ENCODE assay signal across 8 cellular contexts in the genomic region with DNA sequence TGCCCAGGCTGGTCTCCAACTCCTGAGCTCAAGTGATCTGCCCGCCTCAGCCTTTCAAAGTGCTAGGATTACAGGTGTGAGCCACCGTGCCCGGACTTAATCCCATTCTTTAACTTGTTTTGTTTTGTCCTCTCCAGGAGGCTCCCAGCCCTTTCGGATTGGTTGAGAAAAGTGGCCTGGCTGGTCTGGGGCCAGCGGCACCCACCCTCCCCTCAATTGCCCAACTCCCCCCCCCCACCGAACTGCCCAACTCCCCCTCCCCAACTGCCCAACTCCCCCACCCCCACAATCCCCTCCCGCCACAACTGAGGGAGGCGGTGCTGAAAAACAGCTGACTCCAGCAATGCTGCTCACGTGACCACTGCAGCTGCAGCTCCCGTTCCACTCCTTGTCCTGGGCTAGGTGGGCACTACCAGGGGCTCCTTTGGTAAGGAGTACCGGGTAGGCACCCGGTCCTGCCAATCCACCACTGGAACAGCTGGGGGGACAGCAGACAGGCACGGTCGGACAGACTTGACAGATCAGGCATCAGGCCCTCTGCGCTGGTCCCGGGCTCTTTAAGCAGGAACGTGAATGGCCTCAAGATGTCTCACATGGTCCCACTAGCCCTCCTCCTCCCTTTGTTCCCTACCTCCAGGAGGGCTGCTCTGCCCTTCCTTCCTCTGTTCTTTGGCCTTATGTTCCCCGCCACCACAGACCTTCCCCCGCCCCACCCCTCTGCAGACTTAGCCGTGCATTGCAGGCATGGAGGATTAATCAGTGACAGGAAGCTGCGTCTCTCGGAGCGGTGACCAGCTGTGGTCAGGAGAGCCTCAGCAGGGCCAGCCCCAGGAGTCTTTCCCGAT. TPM values are rescaled to one million over a fixed set of nuclear protein-coding genes. Genes with fewer than 3 reads are reported as not detected.
DNase-seq lines count a peak whose midpoint lies in the region; ATAC-seq lines count a peak whose summit lies in the region.

A gene (plus strand): TSS at position 720 of the 845 bp plus-strand sequence. CDS start 158 bp downstream, outside the sequence.

- ATAC-seq in HG03095 (IDR thresholded peaks at IDR 0.05; ENCODE audit: unreplicated experiment): peak; percentile 40
- no peak for ATAC-seq in HG02588 (IDR thresholded peaks at IDR 0.05; ENCODE audit: unreplicated experiment)

- peak within 1 kb of the TSS; percentile 56 for H3K14ac ChIP-seq in neuronal stem cell (ENCODE audit: low read length)

- intact Hi-C loops in head of caudate nucleus (cut with DNase I): no loop called here

- H4K8ac ChIP-seq in neuronal stem cell (ENCODE audit: low read depth, low read length): no peak within 1 kb of the TSS

- H2BK15ac ChIP-seq in neuronal stem cell (ENCODE audit: low read length): peak within 1 kb of the TSS; percentile 90

- peak within 1 kb of the TSS; percentile 62 for H3K23ac ChIP-seq in neuronal stem cell (ENCODE audit: low read depth, low read length, poor library complexity)

- peak within 1 kb of the TSS; percentile 31 for H2BK12ac ChIP-seq in neuronal stem cell (ENCODE audit: low read length)

- H3K36me3 ChIP-seq in adipocyte (ENCODE audit: control insufficient read depth, insufficient read depth, low read length, severe bottlenecking) (no peaks in the 10 kb centered on the region), neuronal stem cell (replicated peaks in 1 of 2; ENCODE audit: control insufficient read depth in 2 of 2, insufficient read depth in 2 of 2, low read length in 2 of 2) (peaks cover 12 to 22% of the 10 kb centered on the region in 2 donors), urinary bladder (ENCODE audit: insufficient read depth) (no peaks in the 10 kb centered on the region)

- H3K18ac ChIP-seq in neuronal stem cell (ENCODE audit: low read length): peak within 1 kb of the TSS; percentile 99

- peak within 1 kb of the TSS; percentile 89 for H2AK5ac ChIP-seq in neuronal stem cell (ENCODE audit: low read depth, low read length)

- H4K91ac ChIP-seq in neuronal stem cell (ENCODE audit: low read depth, low read length, poor library complexity): no peak within 1 kb of the TSS

- peaks cover 1% of the 10 kb centered on the region for H3K79me1 ChIP-seq in neuronal stem cell (ENCODE audit: low read depth, low read length)

- peaks cover 29% of the 10 kb centered on the region for H3K4me1 ChIP-seq in adipocyte (ENCODE audit: control insufficient read depth, insufficient read depth, low read length)
- H3K4me1 ChIP-seq in neuronal stem cell (ENCODE audit: control insufficient read depth in 2 of 2, insufficient read depth in 1 of 2, low read depth in 1 of 2, low read length in 2 of 2): peaks cover 18 to 30% of the 10 kb centered on the region in 2 donors
- H3K4me1 ChIP-seq in urinary bladder (ENCODE audit: insufficient read depth): no peaks in the 10 kb centered on the region

- peak within 1 kb of the TSS; percentile 90 for H3K4me2 ChIP-seq in neuronal stem cell (ENCODE audit: insufficient read depth, low read length, poor library complexity, severe bottlenecking)

- H3K9ac ChIP-seq in adipocyte (ENCODE audit: low read length): peak within 1 kb of the TSS; percentile 86
- peak within 1 kb of the TSS; percentile 82 for H3K9ac ChIP-seq in neuronal stem cell (ENCODE audit: low read depth, low read length, poor library complexity)

- H2AFZ ChIP-seq in neuronal stem cell (ENCODE audit: low read length): peak within 1 kb of the TSS; percentile 98

- no peaks in the 10 kb centered on the region for H3K27me3 ChIP-seq in adipocyte (replicated peaks; ENCODE audit: control insufficient read depth, insufficient read depth, low read length)
- H3K27me3 ChIP-seq in neuronal stem cell (ENCODE audit: control insufficient read depth in 3 of 3, insufficient read depth in 3 of 3, low read depth in 1 of 3, low read length in 3 of 3): no peaks in the 10 kb centered on the region

- DNase-seq in Daoy (ENCODE audit: low read depth) (peak; percentile 71), NOMO-1 (lab: John Stamatoyannopoulos, UW; ENCODE audit: unreplicated experiment in 2 of 2) (peak; percentile 48 to 52), adipocyte (ENCODE audit: low read depth) (peak; percentile 79), head of caudate nucleus (peak; percentile 68 to 94 (median 84)), neuronal stem cell (ENCODE audit: low spot score) (peak; percentile 93)

- H3K4me3 ChIP-seq in adipocyte (ENCODE audit: low read length) (peak within 1 kb of the TSS; percentile 89), neuronal stem cell (ENCODE audit: low read length in 2 of 2) (peak within 1 kb of the TSS; percentile 57 to 78), urinary bladder (ENCODE audit: low read depth, low read length) (peak within 1 kb of the TSS; percentile 32)

- H3K27ac ChIP-seq in neuronal stem cell (replicated peaks; ENCODE audit: low read length) (peak within 1 kb of the TSS; percentile 99), urinary bladder (ENCODE audit: low read depth) (peak within 1 kb of the TSS; percentile 30)

- WGBS in neuronal stem cell (ENCODE audit: extremely low coverage in 2 of 2, insufficient read length in 2 of 2, insufficient replicate concordance in 1 of 2), 2 donors: no CpG with 5 or more reads among the region's 24 CpGs
- 1% methylated on average over 24 of the region's 24 CpGs for WGBS in urinary bladder

- H2BK5ac ChIP-seq in neuronal stem cell (ENCODE audit: low read length): peak within 1 kb of the TSS; percentile 96

- H2BK120ac ChIP-seq in neuronal stem cell (ENCODE audit: low read depth, low read length): peak within 1 kb of the TSS; percentile 24

- H3K4ac ChIP-seq in neuronal stem cell (ENCODE audit: low read length): no peak within 1 kb of the TSS

- H3K9me3 ChIP-seq in adipocyte (ENCODE audit: control insufficient read depth, low read length): no peaks in the 10 kb centered on the region
- no peaks in the 10 kb centered on the region for H3K9me3 ChIP-seq in neuronal stem cell (replicated peaks in 1 of 2; ENCODE audit: control insufficient read depth in 2 of 2, insufficient read depth in 1 of 2, low read depth in 1 of 2, low read length in 2 of 2)

RNA-seq across cellular contexts. Expression of the gene that starts here (rescaled TPM):
- total RNA-seq in Daoy (2014; rRNA removed; shearing (Covaris generic)): 0.12 and 2.0 TPM in 2 replicates
- polyA plus RNA-seq in neuronal stem cell (2013, experiment 1 of 2): 22.2 TPM
- 21.8 TPM for polyA plus RNA-seq in neuronal stem cell (2013, experiment 2 of 2)
- total RNA-seq in urinary bladder: 7.9 TPM
- polyA plus RNA-seq in urinary bladder: 21.2 TPM

Comparison
In these comparisons a context has a peak if more than half of its experiments do, and no peak if none do; other contexts are left out.
1. H3K4me3 ChIP-seq: peak in every context shown above with its lines; median percentile 89 in adipocyte; 68 in neuronal stem cell; 32 in urinary bladder.